21 cellular contexts compared by ENCODE assay signal in the genomic region with DNA sequence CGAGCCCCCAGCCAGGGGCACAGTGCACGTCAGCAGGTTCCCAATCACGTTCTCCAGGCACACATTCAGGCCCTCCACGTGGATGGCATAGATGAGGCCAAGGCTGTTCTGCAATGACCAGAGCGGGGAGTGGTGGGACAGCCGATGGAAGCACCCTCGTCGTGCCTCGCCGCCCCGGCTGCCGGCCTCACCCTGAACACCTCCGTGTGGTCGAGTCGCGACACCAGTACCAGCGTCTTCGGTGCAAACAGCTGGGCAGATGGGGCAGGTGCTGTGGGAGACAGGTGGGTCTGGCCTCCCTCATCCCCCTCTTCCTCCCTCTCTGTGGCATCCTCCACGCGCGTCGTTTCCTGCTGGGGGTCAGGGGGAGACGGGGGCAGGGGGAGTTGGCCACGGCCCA. TPM values are rescaled to one million over a fixed set of nuclear protein-coding genes. Genes with fewer than 3 reads are reported as not detected.
DNase-seq lines count a peak whose midpoint lies in the region; ATAC-seq and TF ChIP-seq lines count a peak whose summit lies in the region.
"Had no signal": no experiment of that assay in that cellular context is flagged by ENCODE, and none has a peak within 500 bp of the region (broad histone marks: within the 10 kb centered on the region; RNA-seq: fewer than 3 reads in every experiment).

No MANE protein-coding gene starts in this region.

- H3K27ac Mint-ChIP-seq in activated CD4-positive, alpha-beta memory T cell treated with anti-CD3 and anti-CD28 coated beads, Interleukin-2, amount 10 ng/mL, durations not matched to agents 7 days and 5 days = peak overlapping the region; percentile 62
- no peak overlapping the region for H3K27ac Mint-ChIP-seq in activated CD4-positive, alpha-beta memory T cell treated with anti-CD3 and anti-CD28 coated beads for 36 hours
- H3K27ac Mint-ChIP-seq in central memory CD8-positive, alpha-beta T cell (ENCODE audit: low read depth) = peak overlapping the region; percentile 85
- H3K27ac Mint-ChIP-seq: GM23338 had no signal

- H3K9me3 ChIP-seq in BLaER1 = no peaks in the 10 kb centered on the region
- H3K9me3 ChIP-seq: Caco-2, SJSA1 had no signal

- DNase-seq in activated CD4-positive, alpha-beta memory T cell treated with anti-CD3 and anti-CD28 coated beads, Interleukin-2, amount 10 ng/mL, durations not matched to agents 7 days and 5 days = no peak
- no peak for DNase-seq in activated CD4-positive, alpha-beta memory T cell treated with anti-CD3 and anti-CD28 coated beads for 36 hours
- peak; percentile 26 for DNase-seq in NCI-H69 (lab: John Stamatoyannopoulos, UW)
- no peak for DNase-seq in central memory CD8-positive, alpha-beta T cell (ENCODE audit: low spot score in 2 of 2)
- no peak for DNase-seq in NCI-H1105 treated with DMSO at 0.1 percent for 48 hours (lab: John Stamatoyannopoulos, UW)
- DNase-seq in coronary artery (ENCODE audit: low spot score) = no peak
- DNase-seq: Caco-2, DMS153, EL, Kasumi-1, NCI-H1105, NCI-H187 treated with DMSO at 0.1 percent for 48 hours, NCI-H446, PC-3 had no signal

- H3K27me3 ChIP-seq in BLaER1 = no peaks in the 10 kb centered on the region
- H3K27me3 ChIP-seq: SJSA1 had no signal

- H3K9me3 Mint-ChIP-seq in activated CD4-positive, alpha-beta memory T cell treated with anti-CD3 and anti-CD28 coated beads, Interleukin-2, amount 10 ng/mL, durations not matched to agents 7 days and 5 days = no peaks in the 10 kb centered on the region
- H3K9me3 Mint-ChIP-seq in activated CD4-positive, alpha-beta memory T cell treated with anti-CD3 and anti-CD28 coated beads for 36 hours = no peaks in the 10 kb centered on the region
- H3K9me3 Mint-ChIP-seq in central memory CD8-positive, alpha-beta T cell = no peaks in the 10 kb centered on the region
- H3K9me3 Mint-ChIP-seq: GM23338 had no signal

- intact Hi-C loops in activated CD4-positive, alpha-beta memory T cell treated with anti-CD3 and anti-CD28 coated beads for 36 hours (cut with micrococcal nuclease) = no loop called here

- H3K4me2 ChIP-seq in BLaER1 = peak overlapping the region; percentile 95
- H3K4me2 ChIP-seq: GM23338 had no signal

- peaks cover 51% of the 10 kb centered on the region for H3K36me3 ChIP-seq in BLaER1

- H3K27me3 Mint-ChIP-seq in activated CD4-positive, alpha-beta memory T cell treated with anti-CD3 and anti-CD28 coated beads, Interleukin-2, amount 10 ng/mL, durations not matched to agents 7 days and 5 days = no peaks in the 10 kb centered on the region
- no peaks in the 10 kb centered on the region for H3K27me3 Mint-ChIP-seq in activated CD4-positive, alpha-beta memory T cell treated with anti-CD3 and anti-CD28 coated beads for 36 hours
- H3K27me3 Mint-ChIP-seq in central memory CD8-positive, alpha-beta T cell = no peaks in the 10 kb centered on the region

- H3K27ac ChIP-seq in BLaER1 (0 out of 2 replicates have a peak overlapping the region, but pooled peaks have one; percentile 30), coronary artery (no peak overlapping the region)
- H3K27ac ChIP-seq: C4-2B, SJSA1 had no signal

- peaks cover 49% of the 10 kb centered on the region for H3K4me1 Mint-ChIP-seq in activated CD4-positive, alpha-beta memory T cell treated with anti-CD3 and anti-CD28 coated beads, Interleukin-2, amount 10 ng/mL, durations not matched to agents 7 days and 5 days
- peaks cover 37% of the 10 kb centered on the region for H3K4me1 Mint-ChIP-seq in activated CD4-positive, alpha-beta memory T cell treated with anti-CD3 and anti-CD28 coated beads for 36 hours (ENCODE audit: low read depth)
- H3K4me1 Mint-ChIP-seq in central memory CD8-positive, alpha-beta T cell = peaks cover 50% of the 10 kb centered on the region

- peaks cover 93% of the 10 kb centered on the region for H4K20me1 ChIP-seq in BLaER1

- no peak overlapping the region for H3K4me3 ChIP-seq in BLaER1
- no peak overlapping the region for H3K4me3 ChIP-seq in coronary artery
- H3K4me3 ChIP-seq: GM23338, SJSA1 had no signal

- CTCF ChIA-PET in activated CD4-positive, alpha-beta memory T cell treated with anti-CD3 and anti-CD28 coated beads, Interleukin-2, amount 10 ng/mL, durations not matched to agents 7 days and 5 days (lab: Charles Lee) = interaction anchor here (0.5 to 1.6 kb wide), 2 partner anchors 58 to 84 kb away, joined by 3 to 6 read pairs; a partner anchor contains a TSS
- CTCF ChIA-PET in activated CD4-positive, alpha-beta memory T cell treated with anti-CD3 and anti-CD28 coated beads for 36 hours (lab: Charles Lee) = no interaction called here

- H3K4me3 Mint-ChIP-seq in activated CD4-positive, alpha-beta memory T cell treated with anti-CD3 and anti-CD28 coated beads, Interleukin-2, amount 10 ng/mL, durations not matched to agents 7 days and 5 days = no peak overlapping the region
- H3K4me3 Mint-ChIP-seq in activated CD4-positive, alpha-beta memory T cell treated with anti-CD3 and anti-CD28 coated beads for 36 hours = no peak overlapping the region
- H3K4me3 Mint-ChIP-seq in central memory CD8-positive, alpha-beta T cell = no peak overlapping the region
- H3K4me3 Mint-ChIP-seq: GM23338 had no signal

- peaks cover 43% of the 10 kb centered on the region for H3K36me3 Mint-ChIP-seq in activated CD4-positive, alpha-beta memory T cell treated with anti-CD3 and anti-CD28 coated beads, Interleukin-2, amount 10 ng/mL, durations not matched to agents 7 days and 5 days (ENCODE audit: low read depth)
- peaks cover 19% of the 10 kb centered on the region for H3K36me3 Mint-ChIP-seq in activated CD4-positive, alpha-beta memory T cell treated with anti-CD3 and anti-CD28 coated beads for 36 hours
- peaks cover 41% of the 10 kb centered on the region for H3K36me3 Mint-ChIP-seq in central memory CD8-positive, alpha-beta T cell (ENCODE audit: insufficient read depth)

- POLR2A ChIA-PET in activated CD4-positive, alpha-beta memory T cell treated with anti-CD3 and anti-CD28 coated beads, Interleukin-2, amount 10 ng/mL, durations not matched to agents 7 days and 5 days (lab: Charles Lee) = interaction anchor here (4.2 to 5.0 kb wide), 2 partner anchors 40 to 58 kb away, joined by 40 to 48 read pairs; a partner anchor contains a TSS
- POLR2A ChIA-PET in activated CD4-positive, alpha-beta memory T cell treated with anti-CD3 and anti-CD28 coated beads for 36 hours (lab: Charles Lee) = interaction anchor here (1.5 kb wide), 1 partner anchor 42 kb away, joined by 3 read pairs; no protein-coding TSS in a partner anchor

- peaks cover 56% of the 10 kb centered on the region for H3K4me1 ChIP-seq in BLaER1

- no peak for TF ChIP-seq CTCF in coronary artery (IDR thresholded peaks at IDR 0.05)

- H3K9ac ChIP-seq in BLaER1 = no peak overlapping the region

- no peak for ATAC-seq in central memory CD8-positive, alpha-beta T cell (replicated peaks; ENCODE audit: extremely low read depth, poor library complexity, severe bottlenecking)
- ATAC-seq in HG03378 (IDR thresholded peaks at IDR 0.05; ENCODE audit: unreplicated experiment) = no peak
- ATAC-seq: GM23338, HCT116, PC-3 had no signal

RNA-seq across cellular contexts. Expression of a gene that starts 7.5 kb away (rescaled TPM):
- total RNA-seq in activated CD4-positive, alpha-beta memory T cell treated with anti-CD3 and anti-CD28 coated beads, Interleukin-2, amount 10 ng/mL, durations not matched to agents 7 days and 5 days = 100 to 1,000 TPM; 181 to 196 TPM
- 100 to 1,000 TPM; 110 to 112 TPM for total RNA-seq in activated CD4-positive, alpha-beta memory T cell treated with anti-CD3 and anti-CD28 coated beads for 36 hours

RNA-seq across cellular contexts. Expression of a gene that starts 14.0 kb away (rescaled TPM):
- 1 to 10 TPM; 7.6 to 8.8 TPM for total RNA-seq in activated CD4-positive, alpha-beta memory T cell treated with anti-CD3 and anti-CD28 coated beads, Interleukin-2, amount 10 ng/mL, durations not matched to agents 7 days and 5 days
- 1 to 10 TPM; 7.3 to 7.4 TPM for total RNA-seq in activated CD4-positive, alpha-beta memory T cell treated with anti-CD3 and anti-CD28 coated beads for 36 hours
- total RNA-seq: A172 had no signal

RNA-seq across cellular contexts. Expression of a gene that starts 19.3 kb away (rescaled TPM):
- under 1 TPM; 0.48 to 0.60 TPM for total RNA-seq in activated CD4-positive, alpha-beta memory T cell treated with anti-CD3 and anti-CD28 coated beads, Interleukin-2, amount 10 ng/mL, durations not matched to agents 7 days and 5 days
- under 1 TPM; 0.39 to 0.59 TPM for total RNA-seq in activated CD4-positive, alpha-beta memory T cell treated with anti-CD3 and anti-CD28 coated beads for 36 hours
- total RNA-seq: A172, Caco-2, GM23338, PC-3, SJSA1 had no signal

RNA-seq across cellular contexts. Expression of a gene that starts 40.2 kb away (rescaled TPM):
- 100 to 1,000 TPM; 111 to 114 TPM for total RNA-seq in activated CD4-positive, alpha-beta memory T cell treated with anti-CD3 and anti-CD28 coated beads, Interleukin-2, amount 10 ng/mL, durations not matched to agents 7 days and 5 days
- 10 to 100 TPM; 62.1 to 63.8 TPM for total RNA-seq in activated CD4-positive, alpha-beta memory T cell treated with anti-CD3 and anti-CD28 coated beads for 36 hours

RNA-seq across cellular contexts. Expression of a gene that starts 40.7 kb away (rescaled TPM):
- 100 to 1,000 TPM; 105 to 108 TPM for total RNA-seq in activated CD4-positive, alpha-beta memory T cell treated with anti-CD3 and anti-CD28 coated beads, Interleukin-2, amount 10 ng/mL, durations not matched to agents 7 days and 5 days
- total RNA-seq in activated CD4-positive, alpha-beta memory T cell treated with anti-CD3 and anti-CD28 coated beads for 36 hours = 100 to 1,000 TPM; 134 to 138 TPM
